ENCODE assay signal across 10 cellular contexts in the genomic region with DNA sequence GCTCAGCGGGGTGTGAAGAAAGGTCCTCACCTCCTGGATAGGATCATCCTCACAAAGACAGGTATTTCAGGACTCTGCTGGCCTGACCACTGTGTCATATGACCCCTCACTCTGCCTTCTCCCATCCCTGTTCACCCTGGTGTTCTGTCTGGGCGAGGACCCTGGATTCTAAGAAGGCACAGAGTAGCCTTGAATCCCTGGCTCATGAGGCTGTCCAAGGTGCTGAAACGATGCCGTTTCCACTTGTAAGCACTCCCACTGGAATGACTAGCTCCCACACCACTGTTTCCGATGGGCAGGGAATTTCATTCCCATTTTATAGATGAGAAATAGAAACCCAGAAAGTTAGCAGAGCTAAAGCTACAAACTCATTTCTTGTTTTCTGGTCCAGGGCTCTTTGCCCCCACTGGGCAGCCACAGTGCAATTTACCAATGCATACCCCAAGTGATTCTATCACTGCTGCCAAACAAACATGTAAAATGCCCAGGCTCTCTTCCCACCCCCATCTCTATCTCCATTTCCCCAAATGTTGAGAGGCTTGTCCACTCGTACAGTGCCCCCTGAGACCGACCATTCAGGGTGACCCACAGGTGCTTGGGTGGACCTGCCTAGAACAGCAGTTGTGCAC.
DNase-seq lines count a peak whose midpoint lies in the region; ATAC-seq and TF ChIP-seq lines count a peak whose summit lies in the region.
"Had no signal": no experiment of that assay in that cellular context is flagged by ENCODE, and none has a peak within 500 bp of the region (broad histone marks: within the 10 kb centered on the region; RNA-seq: fewer than 3 reads in every experiment).

No MANE protein-coding gene starts in this region.

- no peak overlapping the region for H3K4me3 ChIP-seq in endodermal cell (ENCODE audit: low read length)
- no peak overlapping the region for H3K4me3 ChIP-seq in neuronal stem cell (ENCODE audit: low read length in 2 of 2)
- no peak overlapping the region for H3K4me3 ChIP-seq in CD8-positive, alpha-beta memory T cell (ENCODE audit: low read length)

- 56 to 69% methylated on average over 5 to 7 of the region's 7 CpGs for WGBS in endodermal cell (ENCODE audit: insufficient coverage in 1 of 2, insufficient read length in 1 of 2), 2 experiments
- WGBS in neuronal stem cell (ENCODE audit: extremely low coverage in 2 of 2, insufficient read length in 2 of 2, insufficient replicate concordance in 1 of 2), 2 donors: no CpG with 5 or more reads among the region's 7 CpGs

- H3K4me2 ChIP-seq in neuronal stem cell (ENCODE audit: insufficient read depth, low read length, poor library complexity, severe bottlenecking): no peak overlapping the region

- no peak overlapping the region for H4K91ac ChIP-seq in neuronal stem cell (ENCODE audit: low read depth, low read length, poor library complexity)

- H3K9me3 Mint-ChIP-seq in endodermal cell: no peaks in the 10 kb centered on the region
- no peaks in the 10 kb centered on the region for H3K9me3 Mint-ChIP-seq in CD8-positive, alpha-beta memory T cell

- H3K14ac ChIP-seq in neuronal stem cell (ENCODE audit: low read length): no peak overlapping the region

- no peak for TF ChIP-seq CTCF in endodermal cell (conservative IDR thresholded peaks at IDR 0.05)

- no peak overlapping the region for H2BK5ac ChIP-seq in neuronal stem cell (ENCODE audit: low read length)

- no peaks in the 10 kb centered on the region for H3K27me3 Mint-ChIP-seq in endodermal cell (ENCODE audit: insufficient read depth)
- peaks cover 4 to 33% of the 10 kb centered on the region in 2 donors for H3K27me3 Mint-ChIP-seq in CD8-positive, alpha-beta memory T cell

- H2BK12ac ChIP-seq in neuronal stem cell (ENCODE audit: low read length): no peak overlapping the region

- no peak overlapping the region for H2BK120ac ChIP-seq in neuronal stem cell (ENCODE audit: low read depth, low read length)

- H3K4me1 Mint-ChIP-seq in endodermal cell: peaks cover 12% of the 10 kb centered on the region
- H3K4me1 Mint-ChIP-seq in CD8-positive, alpha-beta memory T cell: peaks cover 0 to 4% (median 0%) of the 10 kb centered on the region in 3 donors

- H2AK5ac ChIP-seq in neuronal stem cell (ENCODE audit: low read depth, low read length): no peak overlapping the region

- H3K18ac ChIP-seq in neuronal stem cell (ENCODE audit: low read length): no peak overlapping the region

- H3K4ac ChIP-seq in neuronal stem cell (ENCODE audit: low read length): no peak overlapping the region

- POLR2A ChIA-PET in CD8-positive, alpha-beta memory T cell (lab: Charles Lee): no interaction called here

- no peak overlapping the region for H3K23ac ChIP-seq in neuronal stem cell (ENCODE audit: low read depth, low read length, poor library complexity)

- no peak overlapping the region for H2AFZ ChIP-seq in neuronal stem cell (ENCODE audit: low read length)

- H3K79me1 ChIP-seq in neuronal stem cell (ENCODE audit: low read depth, low read length): no peaks in the 10 kb centered on the region

- no peak overlapping the region for H4K8ac ChIP-seq in neuronal stem cell (ENCODE audit: low read depth, low read length)

- H3K36me3 Mint-ChIP-seq in endodermal cell (ENCODE audit: low read depth): no peaks in the 10 kb centered on the region
- no peaks in the 10 kb centered on the region for H3K36me3 Mint-ChIP-seq in CD8-positive, alpha-beta memory T cell

- peak; percentile 40 for DNase-seq in H4 (ENCODE audit: low spot score)
- DNase-seq in NCI-H460 (ENCODE audit: extremely low read depth, low read depth): peak; percentile 25
- DNase-seq in endodermal cell: peak; percentile 91
- DNase-seq in neuronal stem cell (ENCODE audit: low spot score): peak; percentile 73
- no peak for DNase-seq in GF-D8 (lab: John Stamatoyannopoulos, UW)
- no peak for DNase-seq in stimulated activated CD4-positive, alpha-beta T cell treated with anti-CD3 and anti-CD28 coated beads, Interleukin-4, amount 100 ng/mL, for 24 hours
- no peak for DNase-seq in CD8-positive, alpha-beta memory T cell
- DNase-seq: activated T-cell treated with anti-CD3 and anti-CD28 coated beads for 4 hours; NK-92 treated with Interleukin-12 subunit alpha and Interleukin-12 subunit beta, amount 100 ng/mL, for 24 hours had no signal

- no peak overlapping the region for H3K9ac ChIP-seq in endodermal cell (ENCODE audit: extremely low read depth, low read length, poor library complexity, severe bottlenecking)
- no peak overlapping the region for H3K9ac ChIP-seq in neuronal stem cell (ENCODE audit: low read depth, low read length, poor library complexity)

- H3K9me3 ChIP-seq in endodermal cell (ENCODE audit: control insufficient read depth, low read length) (no peaks in the 10 kb centered on the region), neuronal stem cell (replicated peaks in 1 of 2; ENCODE audit: control insufficient read depth in 2 of 2, insufficient read depth in 1 of 2, low read depth in 1 of 2, low read length in 2 of 2) (no peaks in the 10 kb centered on the region)
- H3K9me3 ChIP-seq in CD8-positive, alpha-beta memory T cell (ENCODE audit: low read length): no peaks in the 10 kb centered on the region

- H2BK15ac ChIP-seq in neuronal stem cell (ENCODE audit: low read length): no peak overlapping the region

- H3K4me1 ChIP-seq in endodermal cell (ENCODE audit: control insufficient read depth, insufficient read depth, low read length) (peaks cover 8% of the 10 kb centered on the region), neuronal stem cell (ENCODE audit: control insufficient read depth in 2 of 2, insufficient read depth in 1 of 2, low read depth in 1 of 2, low read length in 2 of 2) (peaks cover 0 to 3% of the 10 kb centered on the region in 2 donors)
- H3K4me1 ChIP-seq in CD8-positive, alpha-beta memory T cell (ENCODE audit: insufficient read depth, low read length): no peaks in the 10 kb centered on the region

- H3K27ac ChIP-seq in endodermal cell (ENCODE audit: low read depth, low read length) (no peak overlapping the region), neuronal stem cell (replicated peaks; ENCODE audit: low read length) (no peak overlapping the region)
- no peak overlapping the region for H3K27ac ChIP-seq in CD8-positive, alpha-beta memory T cell (ENCODE audit: low read depth, low read length)

- no peak overlapping the region for H3K27ac Mint-ChIP-seq in endodermal cell
- H3K27ac Mint-ChIP-seq in CD8-positive, alpha-beta memory T cell: peak overlapping the region in 1 of 8 donors; percentile 20

- CTCF ChIA-PET in CD8-positive, alpha-beta memory T cell (lab: Charles Lee): no interaction called here

- H3K4me3 Mint-ChIP-seq in endodermal cell: no peak overlapping the region
- no peak overlapping the region for H3K4me3 Mint-ChIP-seq in CD8-positive, alpha-beta memory T cell

- H3K27me3 ChIP-seq in endodermal cell (ENCODE audit: control insufficient read depth, insufficient read depth, low read length, poor library complexity, severe bottlenecking) (no peaks in the 10 kb centered on the region), neuronal stem cell (ENCODE audit: control insufficient read depth in 3 of 3, insufficient read depth in 3 of 3, low read depth in 1 of 3, low read length in 3 of 3) (peaks cover 0 to 20% (median 0%) of the 10 kb centered on the region in 3 experiments)
- peaks cover 4% of the 10 kb centered on the region for H3K27me3 ChIP-seq in CD8-positive, alpha-beta memory T cell (ENCODE audit: insufficient read depth, low read length, poor library complexity, severe bottlenecking)

- no peaks in the 10 kb centered on the region for H3K36me3 ChIP-seq in endodermal cell (ENCODE audit: control insufficient read depth, insufficient read depth, low read length)
- no peaks in the 10 kb centered on the region for H3K36me3 ChIP-seq in neuronal stem cell (replicated peaks in 1 of 2; ENCODE audit: control insufficient read depth in 2 of 2, insufficient read depth in 2 of 2, low read length in 2 of 2)
- H3K36me3 ChIP-seq in CD8-positive, alpha-beta memory T cell (ENCODE audit: insufficient read depth, low read length): no peaks in the 10 kb centered on the region

- ATAC-seq in HG02759 (IDR thresholded peaks at IDR 0.05; ENCODE audit: unreplicated experiment): no peak

Comparison
In these comparisons a context has a peak if more than half of its experiments do, and no peak if none do; other contexts are left out.
1. DNase-seq: peak in H4 (single experiment), NCI-H460 (single experiment), endodermal cell (single experiment) and neuronal stem cell (single experiment); none in GF-D8 (single experiment), stimulated activated CD4-positive, alpha-beta T cell treated with anti-CD3 and anti-CD28 coated beads, Interleukin-4, amount 100 ng/mL, for 24 hours (single experiment) and CD8-positive, alpha-beta memory T cell (0 of 5).